Comparison of ENCODE assay signal across 8 cellular contexts in genomic region chr3:57555316-57555715, GRCh38. TPM values are rescaled to one million over a fixed set of nuclear protein-coding genes. Genes with fewer than 3 reads are reported as not detected.
DNase-seq lines count a peak whose midpoint lies in the region; ATAC-seq and TF ChIP-seq lines count a peak whose summit lies in the region.

No MANE protein-coding gene starts in this region.

- H3K9me3 Mint-ChIP-seq in activated CD8-positive, alpha-beta memory T cell treated with anti-CD3 and anti-CD28 coated beads, Interleukin-2, amount 10 ng/mL, durations not matched to agents 7 days and 5 days (ENCODE audit: low read depth) = no peaks in the 10 kb centered on the region
- H3K9me3 Mint-ChIP-seq in activated naive CD8-positive, alpha-beta T cell treated with anti-CD3 and anti-CD28 coated beads, Interleukin-2, amount 10 ng/mL, durations not matched to agents 7 days and 5 days = no peaks in the 10 kb centered on the region

- POLR2A ChIA-PET in activated naive CD8-positive, alpha-beta T cell treated with anti-CD3 and anti-CD28 coated beads, Interleukin-2, amount 10 ng/mL, durations not matched to agents 7 days and 5 days (lab: Charles Lee) = interaction anchor here (0.5 to 3.7 kb wide), 4 partner anchors 13 to 138 kb away, joined by 3 to 55 read pairs (median 4); partner anchors contain the start of genes ARF4 and DENND6A

- ATAC-seq in activated CD8-positive, alpha-beta memory T cell treated with anti-CD3 and anti-CD28 coated beads, Interleukin-2, amount 10 ng/mL, durations not matched to agents 7 days and 5 days = no peak
- ATAC-seq in activated naive CD8-positive, alpha-beta T cell treated with anti-CD3 and anti-CD28 coated beads, Interleukin-2, amount 10 ng/mL, durations not matched to agents 7 days and 5 days (ENCODE audit: low read depth) = no peak
- ATAC-seq in HG02623 (IDR thresholded peaks at IDR 0.05; ENCODE audit: unreplicated experiment) = no peak

- CTCF ChIA-PET in activated CD8-positive, alpha-beta memory T cell treated with anti-CD3 and anti-CD28 coated beads, Interleukin-2, amount 10 ng/mL, durations not matched to agents 7 days and 5 days (lab: Charles Lee) = interaction anchor here (1.5 to 3.3 kb wide), 3 partner anchors 39 to 158 kb away, joined by 4 to 18 read pairs (median 11); partner anchors contain the start of gene ARF4

- peak overlapping the region; percentile 93 for H3K27ac ChIP-seq in suprapubic skin

- H3K9me3 ChIP-seq in suprapubic skin = no peaks in the 10 kb centered on the region

- DNase-seq in activated CD8-positive, alpha-beta memory T cell treated with anti-CD3 and anti-CD28 coated beads, Interleukin-2, amount 10 ng/mL, durations not matched to agents 7 days and 5 days = no peak
- DNase-seq in activated CD8-positive, alpha-beta memory T cell treated with anti-CD3 and anti-CD28 coated beads, Interleukin-2, amount 50 U/mL, for 48 hours = no peak
- DNase-seq in activated naive CD8-positive, alpha-beta T cell treated with anti-CD3 and anti-CD28 coated beads, Interleukin-2, amount 10 ng/mL, durations not matched to agents 7 days and 5 days = no peak
- DNase-seq in kidney epithelial cell (ENCODE audit: low read depth) (no peak), suprapubic skin (ENCODE audit: low spot score in 2 of 2) (no peak), COLO829 (ENCODE audit: low spot score) (no peak), NCI-H1930 (lab: John Stamatoyannopoulos, UW) (no peak)

- H3K27ac Mint-ChIP-seq in activated CD8-positive, alpha-beta memory T cell treated with anti-CD3 and anti-CD28 coated beads, Interleukin-2, amount 10 ng/mL, durations not matched to agents 7 days and 5 days = peak overlapping the region; percentile 98
- peak overlapping the region; percentile 99 for H3K27ac Mint-ChIP-seq in activated naive CD8-positive, alpha-beta T cell treated with anti-CD3 and anti-CD28 coated beads, Interleukin-2, amount 10 ng/mL, durations not matched to agents 7 days and 5 days

- peaks cover 28% of the 10 kb centered on the region for H3K36me3 Mint-ChIP-seq in activated CD8-positive, alpha-beta memory T cell treated with anti-CD3 and anti-CD28 coated beads, Interleukin-2, amount 10 ng/mL, durations not matched to agents 7 days and 5 days
- H3K36me3 Mint-ChIP-seq in activated naive CD8-positive, alpha-beta T cell treated with anti-CD3 and anti-CD28 coated beads, Interleukin-2, amount 10 ng/mL, durations not matched to agents 7 days and 5 days = peaks cover 19% of the 10 kb centered on the region

- H3K36me3 ChIP-seq in kidney epithelial cell (ENCODE audit: control insufficient read depth, insufficient read depth, low read length) (no peaks in the 10 kb centered on the region), suprapubic skin (peaks cover 10% of the 10 kb centered on the region)

- H3K27me3 ChIP-seq in kidney epithelial cell (ENCODE audit: control insufficient read depth, insufficient read depth, low read length) = no peaks in the 10 kb centered on the region
- no peaks in the 10 kb centered on the region for H3K27me3 ChIP-seq in suprapubic skin

- no peak for TF ChIP-seq CTCF in kidney epithelial cell (IDR thresholded peaks at IDR 0.05; ENCODE audit: insufficient read depth, low read length, poor library complexity, severe bottlenecking)
- no peak for TF ChIP-seq CTCF in suprapubic skin (IDR thresholded peaks at IDR 0.05)

- TF ChIP-seq POLR2A in suprapubic skin (IDR thresholded peaks at IDR 0.05) = no peak

- WGBS in suprapubic skin = 19% methylated on average over 9 of the region's 9 CpGs

- H3K4me3 ChIP-seq in kidney epithelial cell (ENCODE audit: low read depth, low read length) (peak overlapping the region; percentile 75), suprapubic skin (peak overlapping the region; percentile 79)

- peak overlapping the region; percentile 97 for H3K4me3 Mint-ChIP-seq in activated CD8-positive, alpha-beta memory T cell treated with anti-CD3 and anti-CD28 coated beads, Interleukin-2, amount 10 ng/mL, durations not matched to agents 7 days and 5 days
- H3K4me3 Mint-ChIP-seq in activated naive CD8-positive, alpha-beta T cell treated with anti-CD3 and anti-CD28 coated beads, Interleukin-2, amount 10 ng/mL, durations not matched to agents 7 days and 5 days = peak overlapping the region; percentile 90

- peaks cover 34% of the 10 kb centered on the region for H3K4me1 Mint-ChIP-seq in activated CD8-positive, alpha-beta memory T cell treated with anti-CD3 and anti-CD28 coated beads, Interleukin-2, amount 10 ng/mL, durations not matched to agents 7 days and 5 days
- peaks cover 26% of the 10 kb centered on the region for H3K4me1 Mint-ChIP-seq in activated naive CD8-positive, alpha-beta T cell treated with anti-CD3 and anti-CD28 coated beads, Interleukin-2, amount 10 ng/mL, durations not matched to agents 7 days and 5 days

- TF ChIP-seq EP300 in suprapubic skin (IDR thresholded peaks at IDR 0.05) = no peak

- no peaks in the 10 kb centered on the region for H3K27me3 Mint-ChIP-seq in activated CD8-positive, alpha-beta memory T cell treated with anti-CD3 and anti-CD28 coated beads, Interleukin-2, amount 10 ng/mL, durations not matched to agents 7 days and 5 days
- H3K27me3 Mint-ChIP-seq in activated naive CD8-positive, alpha-beta T cell treated with anti-CD3 and anti-CD28 coated beads, Interleukin-2, amount 10 ng/mL, durations not matched to agents 7 days and 5 days = no peaks in the 10 kb centered on the region

- peaks cover 40% of the 10 kb centered on the region for H3K4me1 ChIP-seq in suprapubic skin

RNA-seq across cellular contexts. Expression of gene PDE12, which starts 0.8 kb away (rescaled TPM):
- total RNA-seq in activated CD8-positive, alpha-beta memory T cell treated with anti-CD3 and anti-CD28 coated beads, Interleukin-2, amount 10 ng/mL, durations not matched to agents 7 days and 5 days = 10 to 100 TPM; 30.3 to 36.5 TPM
- total RNA-seq in activated naive CD8-positive, alpha-beta T cell treated with anti-CD3 and anti-CD28 coated beads, Interleukin-2, amount 10 ng/mL, durations not matched to agents 7 days and 5 days = 10 to 100 TPM; 23.3 to 27.3 TPM
- total RNA-seq in kidney epithelial cell (22.8 and 25.4 TPM in 2 replicates), suprapubic skin (10 to 100 TPM; 19.6 to 28.7 (median 25.0) TPM)

RNA-seq across cellular contexts. Expression of gene DNAH12, which starts 11.2 kb away (rescaled TPM):
- under 1 TPM in 1 of 2 experiments, not detected in 1; 0.06 TPM for total RNA-seq in activated CD8-positive, alpha-beta memory T cell treated with anti-CD3 and anti-CD28 coated beads, Interleukin-2, amount 10 ng/mL, durations not matched to agents 7 days and 5 days
- under 1 TPM; 0.20 to 0.30 TPM for total RNA-seq in activated naive CD8-positive, alpha-beta T cell treated with anti-CD3 and anti-CD28 coated beads, Interleukin-2, amount 10 ng/mL, durations not matched to agents 7 days and 5 days
- total RNA-seq in kidney epithelial cell = 0.41 TPM in 1 of 2 replicates, not detected in the other
- under 1 TPM in 1 of 4 donors, not detected in 3; 0.73 TPM for total RNA-seq in suprapubic skin

RNA-seq across cellular contexts. Expression of gene ARF4, which starts 41.8 kb away (rescaled TPM):
- total RNA-seq in activated CD8-positive, alpha-beta memory T cell treated with anti-CD3 and anti-CD28 coated beads, Interleukin-2, amount 10 ng/mL, durations not matched to agents 7 days and 5 days = 10 to 100 TPM; 51.3 to 61.6 TPM
- 10 to 100 TPM; 46.1 to 46.3 TPM for total RNA-seq in activated naive CD8-positive, alpha-beta T cell treated with anti-CD3 and anti-CD28 coated beads, Interleukin-2, amount 10 ng/mL, durations not matched to agents 7 days and 5 days
- total RNA-seq in kidney epithelial cell (208 TPM in 2 replicates), suprapubic skin (10 to 100 TPM; 50.9 to 72.1 (median 63.4) TPM)
